In the genomic region with DNA sequence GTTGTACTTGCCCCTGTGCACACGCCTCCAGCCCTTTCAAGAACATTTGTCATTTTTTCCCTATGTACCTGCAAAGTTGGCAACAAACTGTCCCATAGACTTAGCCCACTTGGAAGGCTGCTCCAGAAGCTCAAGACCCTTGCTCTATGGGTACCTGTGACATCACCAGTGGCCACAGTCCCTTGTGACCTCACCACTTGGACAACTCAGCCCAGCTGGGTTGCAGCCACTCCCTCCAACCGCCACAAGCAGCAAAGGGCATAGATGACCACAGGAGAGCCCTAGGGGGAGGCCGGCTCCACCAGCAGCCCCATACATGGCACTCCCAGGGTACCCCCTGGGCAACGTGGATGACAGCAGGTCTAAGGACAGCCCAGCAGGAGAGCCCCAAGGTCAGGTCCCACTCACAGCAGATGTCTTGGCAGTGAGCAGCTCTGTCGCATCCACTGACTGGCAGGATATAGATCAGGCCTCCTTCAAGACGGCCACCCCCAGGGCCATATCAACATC, we compare ENCODE assay signal across 20 cellular contexts. TPM values are rescaled to one million over a fixed set of nuclear protein-coding genes. Genes with fewer than 3 reads are reported as not detected.
A peak's percentile ranks its signal among the peaks of the same experiment; 100 is the strongest.
DNase-seq lines count a peak whose midpoint lies in the region; ATAC-seq and TF ChIP-seq lines count a peak whose summit lies in the region.
"Had no signal": no experiment of that assay in that cellular context is flagged by ENCODE, and none has a peak within 500 bp of the region (broad histone marks: within the 10 kb centered on the region; RNA-seq: fewer than 3 reads in every experiment).

TSS of gene TEX44 (plus strand) at position 229 of the 510 bp plus-strand sequence. CDS start at position 317, 88 bp downstream.

- ATAC-seq in HCT116 = 0 out of 2 replicates have a peak, but pooled peaks have one; percentile 17
- no peak for ATAC-seq in HG03095 (IDR thresholded peaks at IDR 0.05; ENCODE audit: unreplicated experiment)
- ATAC-seq: CD8-positive, alpha-beta T cell had no signal

- H3K4me3 ChIP-seq in HCT116 (replicated peaks in 1 of 2; ENCODE audit: low read depth in 1 of 2, low read length in 2 of 2) (no peak within 1 kb of the TSS), endodermal cell (ENCODE audit: low read length) (no peak within 1 kb of the TSS), neuronal stem cell (ENCODE audit: low read length in 2 of 2) (peak within 1 kb of the TSS in 1 of 2 donors; percentile 13), breast epithelium (no peak within 1 kb of the TSS)

- H3K36me3 ChIP-seq in HCT116 (ENCODE audit: control insufficient read depth in 1 of 2, insufficient read depth in 2 of 2, low read length in 2 of 2) = no peaks in the 10 kb centered on the region
- no peaks in the 10 kb centered on the region for H3K36me3 ChIP-seq in endodermal cell (ENCODE audit: control insufficient read depth, insufficient read depth, low read length)
- no peaks in the 10 kb centered on the region for H3K36me3 ChIP-seq in neuronal stem cell (replicated peaks in 1 of 2; ENCODE audit: control insufficient read depth in 2 of 2, insufficient read depth in 2 of 2, low read length in 2 of 2)
- no peaks in the 10 kb centered on the region for H3K36me3 ChIP-seq in breast epithelium

- no peak for DNase-seq in activated CD4-positive, alpha-beta T cell treated with anti-CD3 and anti-CD28 coated beads, Interleukin-2, amount 10 ng/mL, durations not matched to agents 7 days and 5 days
- DNase-seq in activated CD4-positive, alpha-beta T cell treated with anti-CD3 and anti-CD28 coated beads, Interleukin-2, amount 50 U/mL, for 48 hours = no peak
- DNase-seq in HCT116 (ENCODE audit: low read depth, low spot score) = no peak
- peak; percentile 34 for DNase-seq in endodermal cell
- no peak for DNase-seq in neuronal stem cell (ENCODE audit: low spot score)
- no peak for DNase-seq in breast epithelium (ENCODE audit: low spot score in 2 of 2)
- DNase-seq in caudate nucleus (lab: John Stamatoyannopoulos, UW) = no peak
- DNase-seq: CD8-positive, alpha-beta T cell; COR-L47; DMS153; DMS79 treated with DMSO at 0.1 percent for 48 hours; EL; GOT3; HCEC 1CT had no signal

- H3K4ac ChIP-seq in neuronal stem cell (ENCODE audit: low read length) = no peak within 1 kb of the TSS

- peak within 1 kb of the TSS; percentile 24 for H2AK5ac ChIP-seq in neuronal stem cell (ENCODE audit: low read depth, low read length)

- no peaks in the 10 kb centered on the region for H3K27me3 ChIP-seq in HCT116 (ENCODE audit: insufficient read depth, low read length)
- H3K27me3 ChIP-seq in endodermal cell (ENCODE audit: control insufficient read depth, insufficient read depth, low read length, poor library complexity, severe bottlenecking) = no peaks in the 10 kb centered on the region
- H3K27me3 ChIP-seq in neuronal stem cell (ENCODE audit: control insufficient read depth in 3 of 3, insufficient read depth in 3 of 3, low read depth in 1 of 3, low read length in 3 of 3) = peaks cover 0 to 9% (median 0%) of the 10 kb centered on the region in 3 experiments
- H3K27me3 ChIP-seq in breast epithelium = no peaks in the 10 kb centered on the region

- H3K27me3 Mint-ChIP-seq in activated CD4-positive, alpha-beta T cell treated with anti-CD3 and anti-CD28 coated beads, Interleukin-2, amount 10 ng/mL, durations not matched to agents 7 days and 5 days = no peaks in the 10 kb centered on the region
- H3K27me3 Mint-ChIP-seq in endodermal cell (ENCODE audit: insufficient read depth) = no peaks in the 10 kb centered on the region

- H4K20me1 ChIP-seq in HCT116 (ENCODE audit: insufficient read depth) = no peaks in the 10 kb centered on the region

- H3K27ac ChIP-seq in HCT116 (ENCODE audit: low read depth, low read length) = no peak within 1 kb of the TSS
- H3K27ac ChIP-seq in endodermal cell (ENCODE audit: low read depth, low read length) = no peak within 1 kb of the TSS
- no peak within 1 kb of the TSS for H3K27ac ChIP-seq in neuronal stem cell (replicated peaks; ENCODE audit: low read length)
- H3K27ac ChIP-seq in breast epithelium = no peak within 1 kb of the TSS
- H3K27ac ChIP-seq in caudate nucleus (ENCODE audit: low read depth, low read length) = no peak within 1 kb of the TSS
- H3K27ac ChIP-seq: 22Rv1 had no signal

- H4K8ac ChIP-seq in neuronal stem cell (ENCODE audit: low read depth, low read length) = no peak within 1 kb of the TSS

- no peaks in the 10 kb centered on the region for H3K79me2 ChIP-seq in HCT116 (ENCODE audit: insufficient read depth, low read length)

- H3K4me1 ChIP-seq in HCT116 (ENCODE audit: control insufficient read depth in 1 of 2, insufficient read depth in 2 of 2, low read length in 2 of 2) (peaks cover 5 to 6% of the 10 kb centered on the region in 2 experiments; a peak in 2 of 4 replicates), endodermal cell (ENCODE audit: control insufficient read depth, insufficient read depth, low read length) (peaks cover 5% of the 10 kb centered on the region), neuronal stem cell (ENCODE audit: control insufficient read depth in 2 of 2, insufficient read depth in 1 of 2, low read depth in 1 of 2, low read length in 2 of 2) (peaks cover 6 to 7% of the 10 kb centered on the region in 2 donors), breast epithelium (no peaks in the 10 kb centered on the region)

- H3K36me3 Mint-ChIP-seq in activated CD4-positive, alpha-beta T cell treated with anti-CD3 and anti-CD28 coated beads, Interleukin-2, amount 10 ng/mL, durations not matched to agents 7 days and 5 days (ENCODE audit: low read depth) = no peaks in the 10 kb centered on the region
- no peaks in the 10 kb centered on the region for H3K36me3 Mint-ChIP-seq in endodermal cell (ENCODE audit: low read depth)
- H3K36me3 Mint-ChIP-seq: CD14-positive monocyte; CD8-positive, alpha-beta T cell had no signal

- RAD21 ChIA-PET in HCT116 (lab: Charles Lee; ENCODE audit: low non-redundant PET in 1 of 2, low total read pairs in 2 of 2, uncharacterized antibody in 2 of 2, unreplicated experiment in 2 of 2) = no interaction called here

- H3K79me1 ChIP-seq in neuronal stem cell (ENCODE audit: low read depth, low read length) = no peaks in the 10 kb centered on the region

- H3K14ac ChIP-seq in neuronal stem cell (ENCODE audit: low read length) = no peak within 1 kb of the TSS

- H3K4me3 Mint-ChIP-seq in activated CD4-positive, alpha-beta T cell treated with anti-CD3 and anti-CD28 coated beads, Interleukin-2, amount 10 ng/mL, durations not matched to agents 7 days and 5 days = no peak within 1 kb of the TSS
- H3K4me3 Mint-ChIP-seq in endodermal cell = no peak within 1 kb of the TSS
- H3K4me3 Mint-ChIP-seq: CD14-positive monocyte; CD8-positive, alpha-beta T cell had no signal

- peak within 1 kb of the TSS; percentile 13 for H3K23ac ChIP-seq in neuronal stem cell (ENCODE audit: low read depth, low read length, poor library complexity)

- H3K4me1 Mint-ChIP-seq in activated CD4-positive, alpha-beta T cell treated with anti-CD3 and anti-CD28 coated beads, Interleukin-2, amount 10 ng/mL, durations not matched to agents 7 days and 5 days = no peaks in the 10 kb centered on the region
- peaks cover 9% of the 10 kb centered on the region for H3K4me1 Mint-ChIP-seq in endodermal cell

- 93 to 96% methylated on average over 5 to 6 of the region's 6 CpGs for WGBS in endodermal cell (ENCODE audit: insufficient coverage in 1 of 2, insufficient read length in 1 of 2), 2 experiments
- WGBS in neuronal stem cell (ENCODE audit: extremely low coverage in 2 of 2, insufficient read length in 2 of 2, insufficient replicate concordance in 1 of 2), 2 donors = no CpG with 5 or more reads among the region's 6 CpGs

- peak within 1 kb of the TSS; percentile 36 for H3K27ac Mint-ChIP-seq in activated CD4-positive, alpha-beta T cell treated with anti-CD3 and anti-CD28 coated beads, Interleukin-2, amount 10 ng/mL, durations not matched to agents 7 days and 5 days
- H3K27ac Mint-ChIP-seq in endodermal cell = no peak within 1 kb of the TSS
- H3K27ac Mint-ChIP-seq: CD8-positive, alpha-beta T cell had no signal

- no peaks in the 10 kb centered on the region for H3K9me2 ChIP-seq in HCT116 (ENCODE audit: insufficient read depth)

- H3K9me3 Mint-ChIP-seq in activated CD4-positive, alpha-beta T cell treated with anti-CD3 and anti-CD28 coated beads, Interleukin-2, amount 10 ng/mL, durations not matched to agents 7 days and 5 days = no peaks in the 10 kb centered on the region
- H3K9me3 Mint-ChIP-seq in endodermal cell = no peaks in the 10 kb centered on the region
- H3K9me3 Mint-ChIP-seq: CD8-positive, alpha-beta T cell had no signal

- H2BK120ac ChIP-seq in neuronal stem cell (ENCODE audit: low read depth, low read length) = peak within 1 kb of the TSS; percentile 65

- no peak within 1 kb of the TSS for H2AFZ ChIP-seq in HCT116 (ENCODE audit: low read depth, low read length, poor library complexity, severe bottlenecking)
- no peak within 1 kb of the TSS for H2AFZ ChIP-seq in neuronal stem cell (ENCODE audit: low read length)

- peak within 1 kb of the TSS; percentile 47 for H2BK5ac ChIP-seq in neuronal stem cell (ENCODE audit: low read length)

- no peak for TF ChIP-seq RAD21 in HCT116 (IDR thresholded peaks at IDR 0.05; ENCODE audit: low read depth)

- no TSS peak for BruUV-seq in HCT116 (replicated peaks; lab: Mats Ljungman, UMichigan)

- CTCF ChIA-PET in activated CD4-positive, alpha-beta T cell treated with anti-CD3 and anti-CD28 coated beads, Interleukin-2, amount 10 ng/mL, durations not matched to agents 7 days and 5 days (lab: Charles Lee) = interaction anchor here (3.9 kb wide), 1 partner anchor 9 kb away, joined by 16 read pairs; no protein-coding TSS in a partner anchor
- CTCF ChIA-PET in HCT116 (lab: Charles Lee) = interaction anchor here (1.6 kb wide), 1 partner anchor 9 kb away, joined by 4 read pairs; no protein-coding TSS in a partner anchor

- POLR2A ChIA-PET in activated CD4-positive, alpha-beta T cell treated with anti-CD3 and anti-CD28 coated beads, Interleukin-2, amount 10 ng/mL, durations not matched to agents 7 days and 5 days (lab: Charles Lee) = no interaction called here
- POLR2A ChIA-PET in HCT116 (lab: Charles Lee) = no interaction called here

- H3K9me3 ChIP-seq in HCT116 (ENCODE audit: control insufficient read depth in 1 of 2, insufficient read depth in 1 of 2, low read depth in 1 of 2, low read length in 2 of 2) = no peaks in the 10 kb centered on the region
- no peaks in the 10 kb centered on the region for H3K9me3 ChIP-seq in endodermal cell (ENCODE audit: control insufficient read depth, low read length)
- no peaks in the 10 kb centered on the region for H3K9me3 ChIP-seq in neuronal stem cell (replicated peaks in 1 of 2; ENCODE audit: control insufficient read depth in 2 of 2, insufficient read depth in 1 of 2, low read depth in 1 of 2, low read length in 2 of 2)
- no peaks in the 10 kb centered on the region for H3K9me3 ChIP-seq in breast epithelium

- TF ChIP-seq CTCF in HCT116 (IDR thresholded peaks at IDR 0.05 in 2 of 3, conservative IDR thresholded peaks at IDR 0.05 in 1 of 3; ENCODE audit: borderline replicate concordance in 1 of 3, insufficient read depth in 1 of 3, low read depth in 2 of 3, low read length in 2 of 3) = no peak
- TF ChIP-seq CTCF in endodermal cell (conservative IDR thresholded peaks at IDR 0.05) = no peak
- TF ChIP-seq CTCF in breast epithelium (IDR thresholded peaks at IDR 0.05) = no peak

- H3K9ac ChIP-seq in HCT116 (ENCODE audit: low read length) = no peak within 1 kb of the TSS
- no peak within 1 kb of the TSS for H3K9ac ChIP-seq in endodermal cell (ENCODE audit: extremely low read depth, low read length, poor library complexity, severe bottlenecking)
- no peak within 1 kb of the TSS for H3K9ac ChIP-seq in neuronal stem cell (ENCODE audit: low read depth, low read length, poor library complexity)

- TF ChIP-seq POLR2A in HCT116 (IDR thresholded peaks at IDR 0.05; ENCODE audit: borderline replicate concordance, extremely low read depth, insufficient read depth, insufficient read length) (no peak), breast epithelium (IDR thresholded peaks at IDR 0.05) (no peak)

- intact Hi-C loops in HCT116 (cut with micrococcal nuclease) (no loop called here), breast epithelium (cut with DNase I; ENCODE audit: low total_unique reads) (no loop called here)

- peak within 1 kb of the TSS; percentile 24 for H2BK12ac ChIP-seq in neuronal stem cell (ENCODE audit: low read length)

- peak within 1 kb of the TSS; percentile 83 for H2BK15ac ChIP-seq in neuronal stem cell (ENCODE audit: low read length)

- H3K4me2 ChIP-seq in HCT116 (ENCODE audit: low read length) (no peak within 1 kb of the TSS), neuronal stem cell (ENCODE audit: insufficient read depth, low read length, poor library complexity, severe bottlenecking) (no peak within 1 kb of the TSS)

- peak within 1 kb of the TSS; percentile 49 for H3K18ac ChIP-seq in neuronal stem cell (ENCODE audit: low read length)

- H4K91ac ChIP-seq in neuronal stem cell (ENCODE audit: low read depth, low read length, poor library complexity) = no peak within 1 kb of the TSS

RNA-seq across cellular contexts. Expression of gene TEX44, which starts in this region (rescaled TPM):
- total RNA-seq in activated CD4-positive, alpha-beta T cell treated with anti-CD3 and anti-CD28 coated beads, Interleukin-2, amount 10 ng/mL, durations not matched to agents 7 days and 5 days = not detected
- total RNA-seq in HCT116 (2021; ENCODE audit: unreplicated experiment) (not detected), endodermal cell (not detected), breast epithelium (not detected)
- polyA plus RNA-seq in HCT116 (2012) = not detected in 2 replicates
- not detected for polyA plus RNA-seq in endodermal cell (2013, experiment 1 of 2)
- not detected for polyA plus RNA-seq in endodermal cell (2013, experiment 2 of 2)
- not detected for polyA plus RNA-seq in neuronal stem cell (2013, experiment 1 of 2)
- not detected for polyA plus RNA-seq in neuronal stem cell (2013, experiment 2 of 2)
- total RNA-seq: A673; CD8-positive, alpha-beta T cell; HT-29 had no signal
- polyA plus RNA-seq: BJ, CD14-positive monocyte had no signal

Comparison
In these comparisons a context has a peak if more than half of its experiments do, and no peak if none do; other contexts are left out.
1. Peak in ATAC-seq in HCT116; RNA of the gene not detected or under 1 TPM.
2. Peak in DNase-seq in endodermal cell; RNA of the gene not detected or under 1 TPM.